Comparison of ENCODE assay signal across 8 cellular contexts in genomic region chr5:141349917-141350619, GRCh38. TPM values are rescaled to one million over a fixed set of nuclear protein-coding genes. Genes with fewer than 3 reads are reported as not detected.
A peak's percentile ranks its signal among the peaks of the same experiment; 100 is the strongest.
DNase-seq lines count a peak whose midpoint lies in the region; ATAC-seq, FAIRE-seq and TF ChIP-seq lines count a peak whose summit lies in the region.

PCDHGB1 (plus strand) TSS chr5:141350099; CDS start chr5:141350261, 162 bp downstream.

- no peak within 1 kb of the TSS for H3K27ac Mint-ChIP-seq in central memory CD8-positive, alpha-beta T cell (ENCODE audit: low read depth)

- DNase-seq in NCI-H187 (lab: John Stamatoyannopoulos, UW) (peak; percentile 22 to 40), NCI-H187 treated with DMSO at 0.1 percent for 48 hours (lab: John Stamatoyannopoulos, UW) (no peak), HepG2 (ENCODE audit: low spot score) (peak; percentile 75)
- no peak for DNase-seq in central memory CD8-positive, alpha-beta T cell (ENCODE audit: low spot score in 2 of 2)

- H3K4me3 ChIP-seq in OCI-LY1 (ENCODE audit: low read depth, low read length, poor library complexity, severe bottlenecking) (peak within 1 kb of the TSS; percentile 80), HepG2 (replicated peaks in 1 of 3; ENCODE audit: insufficient read depth in 1 of 3, low read depth in 2 of 3, low read length in 3 of 3) (peak within 1 kb of the TSS; percentile 49 to 71 (median 61))

- WGBS in HepG2 (ENCODE audit: low lambda C conversion rate): 22% methylated on average over 26 of the region's 29 CpGs

- H3K4me1 ChIP-seq in OCI-LY1 (ENCODE audit: insufficient read depth, low read length, severe bottlenecking) (peaks cover 6% of the 10 kb centered on the region), HepG2 (ENCODE audit: insufficient read depth, low read length) (no peaks in the 10 kb centered on the region; the same call in 1 of the 2 replicates)

- H3K27me3 ChIP-seq in OCI-LY1 (ENCODE audit: insufficient read depth, low read length) (no peaks in the 10 kb centered on the region), HepG2 (ENCODE audit: control insufficient read depth in 1 of 2, insufficient read depth in 2 of 2, low read length in 2 of 2) (no peaks in the 10 kb centered on the region; a peak in 1 of 5 replicates)

- H4K20me1 ChIP-seq in OCI-LY1 (ENCODE audit: insufficient read depth, low read length) (no peaks in the 10 kb centered on the region), HepG2 (ENCODE audit: insufficient read depth, low read length) (no peaks in the 10 kb centered on the region)

- H3F3A ChIP-seq in OCI-LY1 (ENCODE audit: insufficient read depth, low read length): no peaks in the 10 kb centered on the region

- no TSS peak for BruUV-seq in HepG2 (replicated peaks; lab: Mats Ljungman, UMichigan)

- intact Hi-C loops in HepG2 (cut with micrococcal nuclease; ENCODE audit: unreplicated experiment): loop anchor here (10.0 kb wide), 1 partner anchor 175 kb away; no protein-coding TSS in a partner anchor

- peak in 1 of 2 experiments; percentile 50; a peak in 1 of 4 replicates for TF ChIP-seq POLR2A in HepG2 (IDR thresholded peaks at IDR 0.05; ENCODE audit: insufficient read depth in 1 of 2, low read depth in 2 of 2, low read length in 2 of 2)

- TF ChIP-seq CTCF in OCI-LY1 (IDR thresholded peaks at IDR 0.05; ENCODE audit: low read length) (peak; percentile 78), HepG2 (CRISPR knock-in tag; IDR thresholded peaks at IDR 0.05) (peak; percentile 85)

- peaks cover 16% of the 10 kb centered on the region for H3K36me3 ChIP-seq in OCI-LY1 (ENCODE audit: insufficient read depth, low read length)
- H3K36me3 ChIP-seq in HepG2 (replicated peaks in 1 of 2; ENCODE audit: control insufficient read depth in 1 of 2, insufficient read depth in 2 of 2, low read length in 2 of 2): no peaks in the 10 kb centered on the region

- H3K79me2 ChIP-seq in OCI-LY1 (ENCODE audit: insufficient read depth, low read length): no peaks in the 10 kb centered on the region
- no peaks in the 10 kb centered on the region for H3K79me2 ChIP-seq in HepG2 (ENCODE audit: insufficient read depth, low read length)

- no peaks in the 10 kb centered on the region for H3K36me3 Mint-ChIP-seq in central memory CD8-positive, alpha-beta T cell (ENCODE audit: insufficient read depth)

- ATAC-seq in HG02884 (IDR thresholded peaks at IDR 0.05; ENCODE audit: unreplicated experiment): peak; percentile 73
- ATAC-seq in central memory CD8-positive, alpha-beta T cell (replicated peaks; ENCODE audit: extremely low read depth, poor library complexity, severe bottlenecking): no peak
- ATAC-seq in HepG2: peak; percentile 98
- ATAC-seq in HG02763 (IDR thresholded peaks at IDR 0.05; ENCODE audit: unreplicated experiment): no peak
- ATAC-seq in GM19328 (IDR thresholded peaks at IDR 0.05; ENCODE audit: unreplicated experiment): no peak

- H2AFZ ChIP-seq in OCI-LY1 (ENCODE audit: low read length) (peak within 1 kb of the TSS; percentile 88; the same call in 1 of the 2 replicates), HepG2 (ENCODE audit: low read length) (peak within 1 kb of the TSS; percentile 93)

- peaks cover 5% of the 10 kb centered on the region for H3K9me3 Mint-ChIP-seq in central memory CD8-positive, alpha-beta T cell

- H3K9ac ChIP-seq in OCI-LY1 (ENCODE audit: low read length) (peak within 1 kb of the TSS; percentile 79), HepG2 (ENCODE audit: insufficient read depth, low read depth, low read length) (peak within 1 kb of the TSS; percentile 20; the same call in 1 of the 2 replicates)

- peak; percentile 77 for FAIRE-seq in HepG2 (lab: Jason Lieb, UNC)

- TF ChIP-seq RAD21 in HepG2 (CRISPR knock-in tag; IDR thresholded peaks at IDR 0.05): peak; percentile 67

- H3K9me3 ChIP-seq in OCI-LY1 (ENCODE audit: low read length): peaks cover 14% of the 10 kb centered on the region
- H3K9me3 ChIP-seq in HepG2 (ENCODE audit: low read length): peaks cover 12% of the 10 kb centered on the region; the same call in 1 of the 2 replicates

- no peaks in the 10 kb centered on the region for H3K9me2 ChIP-seq in OCI-LY1 (ENCODE audit: low read depth, low read length)

- H3K4me2 ChIP-seq in OCI-LY1 (ENCODE audit: low read length) (peak within 1 kb of the TSS; percentile 77), HepG2 (ENCODE audit: low read depth, low read length) (peak within 1 kb of the TSS; percentile 81)

- CTCF ChIA-PET in HepG2 (lab: Yijun Ruan, JAX; ENCODE audit: low intra/inter-chr PET ratio, low total read pairs): interaction anchor here (0.9 to 1.4 kb wide), 5 partner anchors 162 to 214 kb away, joined by 4 to 9 read pairs (median 5); no protein-coding TSS in a partner anchor

- H3K27ac ChIP-seq in OCI-LY1 (ENCODE audit: low read depth, low read length, poor library complexity, severe bottlenecking) (no peak within 1 kb of the TSS), HepG2 (ENCODE audit: extremely low read length, insufficient read depth, low read length) (no peak within 1 kb of the TSS)

- no peaks in the 10 kb centered on the region for H3K4me1 Mint-ChIP-seq in central memory CD8-positive, alpha-beta T cell

- POLR2A ChIA-PET in HepG2 (lab: Yijun Ruan, JAX): interaction anchor here (0.6 to 0.9 kb wide), 3 partner anchors 30 to 214 kb away, joined by 3 to 4 read pairs (median 3); partner anchors contain the start of gene TAF7

- H3K4me3 Mint-ChIP-seq in central memory CD8-positive, alpha-beta T cell: peak within 1 kb of the TSS; percentile 60

- in situ Hi-C loops in HepG2 (cut with HindIII; ENCODE audit: extremely low pct_ligation_motif_present, low pct_unique_long_range_greater_than_20kb): loop anchor here (10.0 kb wide), 1 partner anchor 175 kb away; no protein-coding TSS in a partner anchor

- no peak for TF ChIP-seq EP300 in HepG2 (IDR thresholded peaks at IDR 0.05; ENCODE audit: low read depth in 2 of 2, low read length in 2 of 2)
- TF ChIP-seq EP300 in HepG2 (CRISPR knock-in tag; IDR thresholded peaks at IDR 0.05; ENCODE audit: borderline replicate concordance): no peak

- peaks cover 67% of the 10 kb centered on the region for H3K27me3 Mint-ChIP-seq in central memory CD8-positive, alpha-beta T cell

TF ChIP-seq in HepG2, 621 proteins besides CTCF, POLR2A, EP300 and RAD21 (continues in another document):
- TF ChIP-seq FOXC1 (CRISPR knock-in tag; IDR thresholded peaks at IDR 0.05; ENCODE audit: borderline replicate concordance): peak; percentile 48; the same call in 1 of the 2 replicates
- peak; percentile 54 for TF ChIP-seq SMC3 (IDR thresholded peaks at IDR 0.05; ENCODE audit: low read length)
- peak; percentile 18; the same call in 1 of the 2 replicates for TF ChIP-seq MIXL1 (CRISPR knock-in tag; IDR thresholded peaks at IDR 0.05)
- peak; percentile 44; the same call in 1 of the 2 replicates for TF ChIP-seq ERF (CRISPR knock-in tag; IDR thresholded peaks at IDR 0.05)
- no peak for TF ChIP-seq ZNF790 (CRISPR knock-in tag; IDR thresholded peaks at IDR 0.05; ENCODE audit: borderline replicate concordance)
- 0 out of 2 replicates have a peak, but pooled peaks have one; percentile 19 for TF ChIP-seq POGZ (CRISPR knock-in tag; IDR thresholded peaks at IDR 0.05)
- no peak for TF ChIP-seq ZFP90 (CRISPR knock-in tag; IDR thresholded peaks at IDR 0.05; ENCODE audit: borderline replicate concordance)
- peak; percentile 31; the same call in 1 of the 2 replicates for TF ChIP-seq ZGPAT (CRISPR knock-in tag; IDR thresholded peaks at IDR 0.05)
- 0 out of 2 replicates have a peak, but pooled peaks have one; percentile 36 for TF ChIP-seq PHF8 (CRISPR knock-in tag; IDR thresholded peaks at IDR 0.05)
- peak; percentile 70 for TF ChIP-seq STAG1 (CRISPR knock-in tag; IDR thresholded peaks at IDR 0.05)
- TF ChIP-seq XRCC5 (optimal IDR thresholded peaks at IDR 0.05; ENCODE audit: low read length): peak; percentile 67

RNA-seq across cellular contexts. Expression of gene PCDHGB1, which starts in this region (rescaled TPM):
- total RNA-seq in HepG2 (2016; rRNA removed; fragmentation: Illumina TruSeq; extraction: Trizol): 0.95 and 2.6 TPM in 2 replicates
- total RNA-seq in HepG2 (2016; cell fraction: cytosol; rRNA removed; fragmentation: Illumina TruSeq; extraction: Trizol; ENCODE audit: low read depth): 0.20 TPM in 1 of 2 replicates, not detected in the other
- 0.52 and 2.1 TPM in 2 replicates for total RNA-seq in HepG2 (2016; cell fraction: insoluble cytoplasmic fraction; rRNA removed; fragmentation: Illumina TruSeq; extraction: Trizol)
- total RNA-seq in HepG2 (2016; cell fraction: membrane; rRNA removed; fragmentation: Illumina TruSeq; extraction: Trizol): 0.24 and 0.25 TPM in 2 replicates
- total RNA-seq in HepG2 (2016; cell fraction: nucleus; rRNA removed; fragmentation: Illumina TruSeq; extraction: Trizol): 4.1 and 4.7 TPM in 2 replicates
- 0.95 and 1.0 TPM in 2 replicates for polyA plus RNA-seq in HepG2 (2011; rRNA removed)
- polyA plus RNA-seq in HepG2 (2011; cell fraction: cytosol; rRNA removed): 0.38 and 0.39 TPM in 2 replicates
- 1.5 and 1.8 TPM in 2 replicates for polyA plus RNA-seq in HepG2 (2011; cell fraction: nucleus; rRNA removed)
- 0.60 and 1.1 TPM in 2 replicates for polyA plus RNA-seq in HepG2 (2012)
- polyA plus RNA-seq in HepG2 (2016; cell fraction: cytosol; fragmentation: Illumina TruSeq; extraction: Trizol; ENCODE audit: low read depth): 0.05 TPM in 1 of 2 replicates, not detected in the other
- polyA plus RNA-seq in HepG2 (2016; cell fraction: insoluble cytoplasmic fraction; fragmentation: Illumina TruSeq; extraction: Trizol; ENCODE audit: low read depth): 0.51 and 0.62 TPM in 2 replicates
- polyA plus RNA-seq in HepG2 (2016; cell fraction: membrane; fragmentation: Illumina TruSeq; extraction: Trizol; ENCODE audit: low read depth): not detected in 2 replicates
- 1.3 and 2.0 TPM in 2 replicates for polyA plus RNA-seq in HepG2 (2016; cell fraction: nucleus; fragmentation: Illumina TruSeq; extraction: Trizol; ENCODE audit: insufficient read depth, low read depth)
- polyA minus RNA-seq in HepG2 (2011; rRNA and poly(A)+ RNA removed; ENCODE audit: low replicate concordance): 0.14 and 3.6 TPM in 2 replicates
- polyA minus RNA-seq in HepG2 (2011; cell fraction: cytosol; rRNA and poly(A)+ RNA removed): 0.35 and 1.6 TPM in 2 replicates
- 8.9 and 10.6 TPM in 2 replicates for polyA minus RNA-seq in HepG2 (2011; cell fraction: nucleus; rRNA and poly(A)+ RNA removed)

Comparison
In these comparisons a context has a peak if more than half of its experiments do, and no peak if none do; other contexts are left out.
1. DNase-seq: peak in NCI-H187 (2 of 2) and HepG2 (single experiment); none in NCI-H187 treated with DMSO at 0.1 percent for 48 hours (single experiment) and central memory CD8-positive, alpha-beta T cell (0 of 2).
2. ATAC-seq: peak in HG02884 (single experiment) and HepG2 (single experiment); none in central memory CD8-positive, alpha-beta T cell (single experiment), HG02763 (single experiment) and GM19328 (single experiment).